ENCODE assay signal across 9 cellular contexts in genomic region chr6:48111143-48111506, GRCh38. TPM values are rescaled to one million over a fixed set of nuclear protein-coding genes. Genes with fewer than 3 reads are reported as not detected.
A peak's percentile ranks its signal among the peaks of the same experiment; 100 is the strongest.
DNase-seq lines count a peak whose midpoint lies in the region; ATAC-seq, FAIRE-seq and TF ChIP-seq lines count a peak whose summit lies in the region.
"Had no signal": no experiment of that assay in that cellular context is flagged by ENCODE, and none has a peak within 500 bp of the region (broad histone marks: within the 10 kb centered on the region; RNA-seq: fewer than 3 reads in every experiment).

PTCHD4 (minus strand) TSS chr6:48111197; CDS start chr6:48068957, 42,240 bp downstream.

- 51 to 52% methylated on average over 1 of the region's 1 CpG for WGBS in lung, 2 donors

- H3K36me3 ChIP-seq in MG63 (no peaks in the 10 kb centered on the region), breast epithelium (no peaks in the 10 kb centered on the region), lung (ENCODE audit: control insufficient read depth in 2 of 2, insufficient read depth in 2 of 2, low read length in 2 of 2) (no peaks in the 10 kb centered on the region)
- H3K36me3 ChIP-seq: uterus had no signal

- no peak within 1 kb of the TSS for H3K4me3 ChIP-seq in MG63
- H3K4me3 ChIP-seq in breast epithelium: peak within 1 kb of the TSS in 2 of 3 donors; percentile 15 to 49
- H3K4me3 ChIP-seq in lung: no peak within 1 kb of the TSS

- H3K9me3 ChIP-seq in MG63 (0 out of 2 replicates have a peak, but pooled peaks cover 1% of the 10 kb centered on the region), breast epithelium (no peaks in the 10 kb centered on the region), lung (ENCODE audit: control insufficient read depth in 2 of 2, insufficient read depth in 1 of 2, low read length in 1 of 2) (no peaks in the 10 kb centered on the region)
- H3K9me3 ChIP-seq: uterus had no signal

- H3K27ac ChIP-seq in breast epithelium (no peak within 1 kb of the TSS), lung (ENCODE audit: low read depth in 1 of 2, low read length in 1 of 2) (no peak within 1 kb of the TSS)

- DNase-seq in D721Med (ENCODE audit: insufficient read length, low spot score) (no peak), MG63 (peak; percentile 78), breast epithelium (ENCODE audit: low spot score in 2 of 2) (peak in 1 of 2 donors; percentile 44), lung (ENCODE audit: low spot score) (no peak), SK-N-DZ (ENCODE audit: low spot score) (no peak), Kasumi-1 (lab: John Stamatoyannopoulos, UW) (no peak)
- DNase-seq in activated CD8-positive, alpha-beta memory T cell treated with anti-CD3 and anti-CD28 coated beads, Interleukin-2, amount 50 U/mL, for 4 hours: no peak

- H3K4me1 ChIP-seq in breast epithelium (no peaks in the 10 kb centered on the region), lung (ENCODE audit: control insufficient read depth in 2 of 2, insufficient read depth in 2 of 2, low read length in 2 of 2) (no peaks in the 10 kb centered on the region)
- H3K4me1 ChIP-seq: uterus had no signal

- intact Hi-C loops in breast epithelium (cut with DNase I; ENCODE audit: low total_unique reads): no loop called here

- peak; percentile 81 for FAIRE-seq in D721Med (lab: Jason Lieb, UNC)

- TF ChIP-seq CTCF in D721Med (IDR thresholded peaks at IDR 0.05; ENCODE audit: insufficient read depth, missing control alignments) (no peak), breast epithelium (IDR thresholded peaks at IDR 0.05) (no peak), lung (IDR thresholded peaks at IDR 0.05; ENCODE audit: control extremely low read depth, extremely low read depth) (no peak)

- TF ChIP-seq POLR2A in breast epithelium (IDR thresholded peaks at IDR 0.05): no peak

- H3K27me3 ChIP-seq in MG63: no peaks in the 10 kb centered on the region
- no peaks in the 10 kb centered on the region for H3K27me3 ChIP-seq in breast epithelium
- H3K27me3 ChIP-seq in lung (ENCODE audit: control insufficient read depth, insufficient read depth): no peaks in the 10 kb centered on the region
- H3K27me3 ChIP-seq: uterus had no signal

- ATAC-seq in lung (ENCODE audit: insufficient read depth, low FRiP score): peak; percentile 19
- ATAC-seq in HG02623 (IDR thresholded peaks at IDR 0.05; ENCODE audit: unreplicated experiment): no peak

RNA-seq across cellular contexts. Expression of gene PTCHD4, which starts in this region (rescaled TPM):
- total RNA-seq in MG63 (2014; rRNA removed; shearing (Covaris generic); ENCODE audit: low replicate concordance): not detected in 2 replicates
- total RNA-seq in breast epithelium: 1 to 10 TPM; 1.6 to 2.9 (median 1.9) TPM
- under 1 TPM; 0.31 to 0.52 TPM for total RNA-seq in lung
- polyA plus RNA-seq in lung: under 1 TPM; 0.03 to 0.12 TPM
- polyA plus RNA-seq in SK-N-DZ (2014; cell fraction: cytosol; rRNA removed): 0.30 and 0.38 TPM in 2 replicates
- 0.27 TPM in 1 of 2 replicates, not detected in the other for polyA plus RNA-seq in SK-N-DZ (2014; cell fraction: nucleus; rRNA removed)

Comparison
In these comparisons a context has a peak if more than half of its experiments do, and no peak if none do; other contexts are left out.
1. Peak in DNase-seq in MG63; RNA of the gene not detected or under 1 TPM.
2. Peak in ATAC-seq in lung; RNA of the gene not detected or under 1 TPM.
3. H3K4me3 ChIP-seq: peak in breast epithelium (2 of 3); none in MG63 (single experiment) and lung (single experiment).